ENCODE assay signal across 8 cellular contexts in the genomic region with DNA sequence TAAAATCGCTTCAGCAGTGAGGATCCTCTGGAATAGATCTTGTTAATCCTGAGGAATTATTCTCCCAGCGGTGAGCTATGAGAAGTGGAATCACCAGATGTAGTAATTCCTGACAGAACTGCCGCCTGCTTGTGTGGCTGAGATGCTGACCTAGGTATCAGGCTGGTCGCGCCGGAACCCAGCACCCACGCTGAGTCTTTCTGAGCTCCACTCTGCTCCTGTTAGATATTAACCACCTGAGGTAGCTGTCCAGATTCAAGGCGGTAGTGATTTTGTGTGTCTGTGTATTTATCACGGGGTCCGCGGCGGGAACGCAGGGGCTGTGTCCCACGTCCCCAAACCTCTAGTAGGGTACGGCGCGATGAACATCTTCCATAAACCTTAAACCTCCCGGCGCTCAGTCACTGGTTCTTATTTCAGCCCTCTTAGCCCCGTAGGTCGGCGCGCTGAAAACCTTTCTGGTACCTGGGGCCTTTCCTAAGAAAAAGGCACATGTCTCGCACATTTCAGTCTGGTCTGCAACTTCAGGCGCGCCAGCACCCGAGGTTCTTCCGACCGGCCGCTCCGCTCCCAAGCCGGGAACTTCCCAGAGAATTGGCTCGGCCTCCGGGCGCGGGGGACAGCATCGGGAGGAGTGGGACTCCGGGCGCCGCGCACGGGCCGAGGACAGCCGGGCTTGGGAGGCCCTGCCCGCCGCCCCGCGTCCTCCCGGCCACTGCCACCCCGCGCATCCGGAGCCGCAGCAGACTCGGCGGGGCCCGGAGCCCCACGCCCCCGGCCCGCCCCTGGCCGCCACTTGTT. TPM values are rescaled to one million over a fixed set of nuclear protein-coding genes. Genes with fewer than 3 reads are reported as not detected.
A peak's percentile ranks its signal among the peaks of the same experiment; 100 is the strongest.
DNase-seq lines count a peak whose midpoint lies in the region; ATAC-seq, FAIRE-seq and TF ChIP-seq lines count a peak whose summit lies in the region.

No MANE protein-coding gene starts in this region.

- H3K27me3 Mint-ChIP-seq in Calu3 (ENCODE audit: unreplicated experiment), result no peaks in the 10 kb centered on the region
- no peaks in the 10 kb centered on the region for H3K27me3 Mint-ChIP-seq in activated CD4-positive, alpha-beta memory T cell treated with anti-CD3 and anti-CD28 coated beads, Interleukin-2, amount 10 ng/mL, durations not matched to agents 7 days and 5 days

- peak overlapping the region; percentile 91 for H2AFZ ChIP-seq in parathyroid adenoma

- CTCF ChIA-PET in Calu3 (lab: Charles Lee), result interaction anchor here (0.5 to 1.4 kb wide), 5 partner anchors 37 to 258 kb away, joined by 3 to 5 read pairs (median 4); partner anchors contain the start of gene ANKRD39
- CTCF ChIA-PET in activated CD4-positive, alpha-beta memory T cell treated with anti-CD3 and anti-CD28 coated beads, Interleukin-2, amount 10 ng/mL, durations not matched to agents 7 days and 5 days (lab: Charles Lee), result interaction anchor here (0.6 to 4.9 kb wide), 14 partner anchors 11 to 297 kb away, joined by 3 to 50 read pairs (median 5); partner anchors contain the start of genes ANKRD36 and ANKRD39

- no peaks in the 10 kb centered on the region for H3K27me3 ChIP-seq in parathyroid adenoma (ENCODE audit: control insufficient read depth, insufficient read depth, low read length)

- H3K4me1 Mint-ChIP-seq in Calu3 (ENCODE audit: low read depth, unreplicated experiment), result peaks cover 30% of the 10 kb centered on the region
- H3K4me1 Mint-ChIP-seq in activated CD4-positive, alpha-beta memory T cell treated with anti-CD3 and anti-CD28 coated beads, Interleukin-2, amount 10 ng/mL, durations not matched to agents 7 days and 5 days, result peaks cover 51% of the 10 kb centered on the region

- H3K27ac Mint-ChIP-seq in Calu3 (ENCODE audit: unreplicated experiment), result peak overlapping the region; percentile 52
- H3K27ac Mint-ChIP-seq in activated CD4-positive, alpha-beta memory T cell treated with anti-CD3 and anti-CD28 coated beads, Interleukin-2, amount 10 ng/mL, durations not matched to agents 7 days and 5 days, result peak overlapping the region; percentile 66

- H3K79me2 ChIP-seq in parathyroid adenoma, result peaks cover 34% of the 10 kb centered on the region

- no peak overlapping the region for H3K9ac ChIP-seq in parathyroid adenoma

- H3K9me3 ChIP-seq in parathyroid adenoma (ENCODE audit: control insufficient read depth, low read length), result no peaks in the 10 kb centered on the region

- POLR2A ChIA-PET in activated CD4-positive, alpha-beta memory T cell treated with anti-CD3 and anti-CD28 coated beads, Interleukin-2, amount 10 ng/mL, durations not matched to agents 7 days and 5 days (lab: Charles Lee), result interaction anchor here (0.8 to 2.9 kb wide), 15 partner anchors 9 to 607 kb away, joined by 3 to 21 read pairs (median 5); partner anchors contain the start of genes ANKRD36, ANKRD39, CNNM4 and STARD7

- H3K27ac ChIP-seq in parathyroid adenoma, result peak overlapping the region; percentile 89

- H3K4me3 ChIP-seq in fibroblast of villous mesenchyme (ENCODE audit: low read depth, low read length) (peak overlapping the region; percentile 68), parathyroid adenoma (ENCODE audit: low read depth, low read length) (peak overlapping the region; percentile 78)

- H3K36me3 ChIP-seq in parathyroid adenoma (ENCODE audit: control insufficient read depth, insufficient read depth, low read length), result no peaks in the 10 kb centered on the region

- in situ Hi-C loops in KBM-7 (cut with MboI; ENCODE audit: low pct_unique_long_range_greater_than_20kb, low sequenced_read_pairs), result no loop called here

- H3K9me3 Mint-ChIP-seq in Calu3 (ENCODE audit: low read depth, unreplicated experiment), result no peaks in the 10 kb centered on the region
- H3K9me3 Mint-ChIP-seq in activated CD4-positive, alpha-beta memory T cell treated with anti-CD3 and anti-CD28 coated beads, Interleukin-2, amount 10 ng/mL, durations not matched to agents 7 days and 5 days, result no peaks in the 10 kb centered on the region

- intact Hi-C loops in Calu3 (cut with micrococcal nuclease; ENCODE audit: unreplicated experiment), result loop anchor here (5.0 to 10.0 kb wide), 3 partner anchors 53 to 261 kb away; partner anchors contain the start of genes CNNM4 and KANSL3

- peak; percentile 85 for FAIRE-seq in GM19239 (lab: Jason Lieb, UNC)

- peaks cover 52% of the 10 kb centered on the region for H3K36me3 Mint-ChIP-seq in Calu3 (ENCODE audit: insufficient read depth, unreplicated experiment)
- peaks cover 38% of the 10 kb centered on the region for H3K36me3 Mint-ChIP-seq in activated CD4-positive, alpha-beta memory T cell treated with anti-CD3 and anti-CD28 coated beads, Interleukin-2, amount 10 ng/mL, durations not matched to agents 7 days and 5 days (ENCODE audit: low read depth)

- BruUV-seq in Calu3 (replicated peaks; lab: Mats Ljungman, UMichigan), result no TSS peak

- H3K4me2 ChIP-seq in parathyroid adenoma (ENCODE audit: low read length), result peak overlapping the region; percentile 77

- peak overlapping the region; percentile 77 for H3K4me3 Mint-ChIP-seq in Calu3 (ENCODE audit: low read depth, unreplicated experiment)
- H3K4me3 Mint-ChIP-seq in activated CD4-positive, alpha-beta memory T cell treated with anti-CD3 and anti-CD28 coated beads, Interleukin-2, amount 10 ng/mL, durations not matched to agents 7 days and 5 days, result peak overlapping the region; percentile 91

- DNase-seq in Calu3, result peak; percentile 12
- peak; percentile 57 for DNase-seq in GM19239 (ENCODE audit: insufficient read length, low spot score)
- peak; percentile 56 for DNase-seq in KBM-7
- peak; percentile 35 for DNase-seq in activated CD4-positive, alpha-beta memory T cell treated with anti-CD3 and anti-CD28 coated beads, Interleukin-2, amount 10 ng/mL, durations not matched to agents 7 days and 5 days
- DNase-seq in fibroblast of villous mesenchyme (ENCODE audit: low read depth), result peak; percentile 69
- no peak for DNase-seq in NK-92 (lab: John Stamatoyannopoulos, UW; ENCODE audit: unreplicated experiment)

- TF ChIP-seq CTCF in Calu3 (IDR thresholded peaks at IDR 0.05; ENCODE audit: unreplicated experiment) (no peak), fibroblast of villous mesenchyme (IDR thresholded peaks at IDR 0.05; ENCODE audit: insufficient read depth, low read depth, low read length) (no peak), parathyroid adenoma (IDR thresholded peaks at IDR 0.05) (no peak)

- H3K4me1 ChIP-seq in parathyroid adenoma, result peaks cover 25% of the 10 kb centered on the region

- no peak for ATAC-seq in HG02970 (IDR thresholded peaks at IDR 0.05; ENCODE audit: low FRiP score, unreplicated experiment)

RNA-seq across cellular contexts. Expression of gene CNNM3, which starts 0.5 kb away (rescaled TPM):
- total RNA-seq in Calu3 (2022) (22.5 and 25.1 TPM in 2 replicates), fibroblast of villous mesenchyme (6.4 and 8.6 TPM in 2 replicates)
- total RNA-seq in activated CD4-positive, alpha-beta memory T cell treated with anti-CD3 and anti-CD28 coated beads, Interleukin-2, amount 10 ng/mL, durations not matched to agents 7 days and 5 days, result 10 to 100 TPM; 26.6 to 28.5 TPM

RNA-seq across cellular contexts. Expression of gene ANKRD23, which starts 28.3 kb away (rescaled TPM):
- total RNA-seq in Calu3 (2022) (6.5 and 7.5 TPM in 2 replicates), fibroblast of villous mesenchyme (1.3 TPM in 2 replicates)
- total RNA-seq in activated CD4-positive, alpha-beta memory T cell treated with anti-CD3 and anti-CD28 coated beads, Interleukin-2, amount 10 ng/mL, durations not matched to agents 7 days and 5 days, result 10 to 100 TPM; 15.5 to 16.9 TPM

RNA-seq across cellular contexts. Expression of gene ANKRD39, which starts 42.3 kb away (rescaled TPM):
- 12.2 and 14.1 TPM in 2 replicates for total RNA-seq in Calu3 (2022)
- 10 to 100 TPM; 44.1 to 47.7 TPM for total RNA-seq in activated CD4-positive, alpha-beta memory T cell treated with anti-CD3 and anti-CD28 coated beads, Interleukin-2, amount 10 ng/mL, durations not matched to agents 7 days and 5 days
- 4.7 and 5.8 TPM in 2 replicates for total RNA-seq in fibroblast of villous mesenchyme

RNA-seq across cellular contexts. Expression of gene SEMA4C, which starts 54.4 kb away (rescaled TPM):
- total RNA-seq in Calu3 (2022) (23.8 and 25.3 TPM in 2 replicates), fibroblast of villous mesenchyme (16.4 and 22.5 TPM in 2 replicates)
- total RNA-seq in activated CD4-positive, alpha-beta memory T cell treated with anti-CD3 and anti-CD28 coated beads, Interleukin-2, amount 10 ng/mL, durations not matched to agents 7 days and 5 days, result 10 to 100 TPM; 22.2 to 22.5 TPM

RNA-seq across cellular contexts. Expression of gene CNNM4, which starts 54.8 kb away (rescaled TPM):
- total RNA-seq in Calu3 (2022), result 17.6 and 22.3 TPM in 2 replicates
- total RNA-seq in activated CD4-positive, alpha-beta memory T cell treated with anti-CD3 and anti-CD28 coated beads, Interleukin-2, amount 10 ng/mL, durations not matched to agents 7 days and 5 days, result 1 to 10 TPM; 8.6 to 9.4 TPM
- total RNA-seq in fibroblast of villous mesenchyme, result 3.9 and 5.6 TPM in 2 replicates
